Comparison of ENCODE assay signal across 8 cellular contexts in the genomic region with DNA sequence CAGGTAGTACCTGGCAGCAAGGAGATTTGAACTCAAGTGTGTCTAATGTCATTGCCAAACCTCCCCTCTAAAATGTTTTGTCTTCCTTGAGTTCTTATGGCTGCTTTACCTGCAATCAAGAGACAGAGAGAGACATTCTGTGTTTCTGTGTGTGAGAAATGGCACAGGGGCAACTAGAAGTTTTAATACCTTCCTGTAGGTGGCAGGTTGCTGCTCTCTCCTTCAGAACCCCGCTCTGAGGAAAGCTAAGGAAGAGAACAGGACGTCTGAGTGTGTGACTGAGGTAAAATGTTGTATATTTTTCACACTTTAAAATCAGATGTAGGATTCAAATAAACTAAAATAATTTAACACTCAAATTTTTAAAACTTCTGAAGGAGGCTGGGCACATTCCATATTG. TPM values are rescaled to one million over a fixed set of nuclear protein-coding genes. Genes with fewer than 3 reads are reported as not detected.
DNase-seq lines count a peak whose midpoint lies in the region; ATAC-seq and TF ChIP-seq lines count a peak whose summit lies in the region.

No MANE protein-coding gene starts in this region.

- no peak for TF ChIP-seq EP300 in esophagus muscularis mucosa (IDR thresholded peaks at IDR 0.05)

- H3K9me3 ChIP-seq in esophagus muscularis mucosa (peaks cover 0 to 6% (median 0%) of the 10 kb centered on the region in 4 donors), psoas muscle (peaks cover 3% of the 10 kb centered on the region)

- TF ChIP-seq CTCF in esophagus muscularis mucosa (IDR thresholded peaks at IDR 0.05) (peak; percentile 29 to 54 (median 33)), psoas muscle (IDR thresholded peaks at IDR 0.05) (peak; percentile 51)

- H3K27ac ChIP-seq in esophagus muscularis mucosa (replicated peaks in 1 of 4): peak overlapping the region; percentile 25 to 70 (median 64)
- H3K27ac ChIP-seq in psoas muscle: no peak overlapping the region

- 44% methylated on average over 2 of the region's 2 CpGs for WGBS in esophagus muscularis mucosa
- 49 to 54% (median 50%) methylated on average over 2 of the region's 2 CpGs for WGBS in psoas muscle, 3 donors

- peak; percentile 78 to 94 (median 88) for ATAC-seq in psoas muscle

- no peak overlapping the region for H3K4me3 ChIP-seq in esophagus muscularis mucosa
- H3K4me3 ChIP-seq in psoas muscle: no peak overlapping the region

- no peak for TF ChIP-seq POLR2A in esophagus muscularis mucosa (IDR thresholded peaks at IDR 0.05; ENCODE audit: low read depth)

- H3K27me3 ChIP-seq in esophagus muscularis mucosa (no peaks in the 10 kb centered on the region), psoas muscle (ENCODE audit: insufficient read depth in 3 of 3, low read length in 2 of 3) (no peaks in the 10 kb centered on the region)

- H3K4me1 ChIP-seq in esophagus muscularis mucosa (peaks cover 20 to 55% (median 45%) of the 10 kb centered on the region in 4 donors), psoas muscle (peaks cover 19% of the 10 kb centered on the region)

- H3K36me3 ChIP-seq in esophagus muscularis mucosa: no peaks in the 10 kb centered on the region
- H3K36me3 ChIP-seq in psoas muscle (ENCODE audit: insufficient read depth in 1 of 2, low read depth in 1 of 2): no peaks in the 10 kb centered on the region

- peak; percentile 48 for DNase-seq in EH (ENCODE audit: low read depth)
- DNase-seq in H4 (ENCODE audit: low spot score): peak; percentile 53
- peak; percentile 86 for DNase-seq in NCI-H69 (lab: John Stamatoyannopoulos, UW)
- no peak for DNase-seq in esophagus muscularis mucosa (ENCODE audit: extremely low spot score)
- no peak for DNase-seq in psoas muscle
- DNase-seq in stimulated activated CD4-positive, alpha-beta T cell treated with anti-CD3 and anti-CD28 coated beads, Interleukin-15, amount 100 ng/mL, for 24 hours: no peak
- DNase-seq in COLO668 (lab: John Stamatoyannopoulos, UW; ENCODE audit: unreplicated experiment): no peak
- no peak for DNase-seq in hippocampal formation (lab: John Stamatoyannopoulos, UW)

- intact Hi-C loops in esophagus muscularis mucosa (cut with DNase I) (no loop called here), psoas muscle (cut with DNase I) (loop anchor here in 1 of 2 donors (5.0 kb wide), 1 partner anchor 33 kb away; no protein-coding TSS in a partner anchor)

RNA-seq across cellular contexts. Expression of a gene that starts 19.2 kb away (rescaled TPM):
- total RNA-seq in H4 (2014; rRNA removed; shearing (Covaris generic)): 11.7 and 17.9 TPM in 2 replicates
- total RNA-seq in esophagus muscularis mucosa (100 to 1,000 TPM; 189 to 284 (median 242) TPM), psoas muscle (100 to 1,000 TPM in 1 of 4 donors, 10 to 100 TPM in 3; 82.0 to 103 (median 94.2) TPM)
- 10 to 100 TPM; 12.6 to 61.6 (median 36.0) TPM for polyA plus RNA-seq in psoas muscle

Comparison
In these comparisons a context has a peak if more than half of its experiments do, and no peak if none do; other contexts are left out.
1. DNase-seq: peak in EH (single experiment), H4 (single experiment) and NCI-H69 (single experiment); none in esophagus muscularis mucosa (single experiment), psoas muscle (0 of 2), stimulated activated CD4-positive, alpha-beta T cell treated with anti-CD3 and anti-CD28 coated beads, Interleukin-15, amount 100 ng/mL, for 24 hours (single experiment), COLO668 (single experiment) and hippocampal formation (0 of 2).